1 cellular context compared by ENCODE assay signal in genomic region chr1:45617618-45618017, GRCh38.
TF ChIP-seq lines count a peak whose summit lies in the region.

No MANE protein-coding gene starts in this region.

TF ChIP-seq in HEK293, 187 proteins besides CTCF, POLR2A, EP300 and RAD21 (continued from another document):
- TF ChIP-seq PRDM10 (tag by site-specific recombination; IDR thresholded peaks at IDR 0.05) = peak; percentile 56
- no peak for TF ChIP-seq ZNF211 (tag by site-specific recombination; IDR thresholded peaks at IDR 0.05; ENCODE audit: low read depth)
- no peak for TF ChIP-seq GLI2 (tag by site-specific recombination; IDR thresholded peaks at IDR 0.05; ENCODE audit: borderline replicate concordance, low read depth)
